19 cellular contexts compared by ENCODE assay signal in the genomic region with DNA sequence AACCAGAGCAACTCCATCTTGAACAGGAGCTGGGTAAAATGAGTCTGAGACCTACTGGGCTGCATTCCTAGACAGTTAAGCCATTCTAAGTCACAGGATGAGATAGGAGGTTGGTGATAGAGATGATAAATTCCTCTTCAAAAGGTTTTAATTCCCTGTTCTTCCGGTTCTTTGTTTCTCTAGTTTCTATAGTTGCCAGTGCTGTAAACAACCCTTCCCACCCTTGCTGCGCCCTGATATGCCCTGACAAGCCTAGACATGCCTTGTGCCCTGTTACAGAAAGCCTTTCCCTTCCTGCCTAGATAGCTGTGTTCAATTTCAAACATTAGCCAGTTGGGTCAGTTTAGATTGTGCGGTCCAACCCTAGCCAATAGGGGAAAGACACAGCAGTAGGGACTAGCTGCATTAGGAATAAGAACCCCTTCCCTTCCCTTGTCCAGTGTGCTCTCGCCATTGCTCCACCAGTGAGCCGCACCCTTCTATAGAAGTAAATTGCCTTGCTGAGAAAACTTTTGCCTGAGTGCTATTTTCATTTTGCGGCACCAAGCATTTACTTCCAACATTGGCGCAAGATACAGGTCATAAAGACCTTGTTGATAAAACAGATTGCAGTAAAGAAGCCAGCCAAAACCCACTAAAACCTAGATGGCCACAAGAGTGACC. TPM values are rescaled to one million over a fixed set of nuclear protein-coding genes. Genes with fewer than 3 reads are reported as not detected.
"Had no signal": no experiment of that assay in that cellular context is flagged by ENCODE, and none has a peak within 500 bp of the region (broad histone marks: within the 10 kb centered on the region; RNA-seq: fewer than 3 reads in every experiment).

No MANE protein-coding gene starts in this region.

- H3K27me3 ChIP-seq: esophagus squamous epithelium, neutrophil, sigmoid colon, spleen had no signal

- H3K27ac ChIP-seq: coronary artery, esophagus squamous epithelium, neutrophil, sigmoid colon had no signal

- DNase-seq: activated B cell treated with CpG ODN at 0.5 μM for 24 hours; activated CD4-positive, alpha-beta T cell treated with anti-CD3 and anti-CD28 coated beads for 48 hours; activated CD8-positive, alpha-beta T cell treated with anti-CD3 and anti-CD28 coated beads for 36 hours; activated naive CD4-positive, alpha-beta T cell treated with anti-CD3 and anti-CD28 coated beads for 36 hours; activated T-cell treated with anti-CD3 and anti-CD28 coated beads, Interleukin-2, amount 50 U/mL, for 24 hours; esophagus squamous epithelium; hippocampal formation; kidney; sigmoid colon; spleen; stimulated activated naive B cell treated with anti-CD40 and anti-IgM and Interleukin-4, amounts not matched to agents 10 μg/mL and 1 μg/mL and 100 μg/mL, for 72 hours had no signal

- H3K4me1 ChIP-seq: esophagus squamous epithelium had no signal

- H3K9me3 ChIP-seq: neutrophil had no signal

- H3K4me3 Mint-ChIP-seq: activated B cell treated with CpG ODN at 0.5 μM for 24 hours; activated CD8-positive, alpha-beta T cell treated with anti-CD3 and anti-CD28 coated beads for 36 hours; activated naive CD4-positive, alpha-beta T cell treated with anti-CD3 and anti-CD28 coated beads for 36 hours; activated T-cell treated with anti-CD3 and anti-CD28 coated beads, Interleukin-2, amount 50 U/mL, for 24 hours; brain; mesothelial cell of epicardium; natural killer cell treated with Interleukin-12 subunit alpha and Interleukin-12 subunit beta and Interleukin-15 and Interleukin-18, amount 100 ng/mL, for 72 hours; stimulated activated naive B cell treated with anti-CD40 and anti-IgM and Interleukin-4, amounts not matched to agents 10 μg/mL and 1 μg/mL and 100 μg/mL, for 72 hours had no signal

- ATAC-seq: activated CD8-positive, alpha-beta T cell treated with anti-CD3 and anti-CD28 coated beads for 36 hours; left lobe of liver; natural killer cell treated with Interleukin-12 subunit alpha and Interleukin-12 subunit beta and Interleukin-15 and Interleukin-18, amount 100 ng/mL, for 72 hours; stimulated activated naive B cell treated with anti-CD40 and anti-IgM and Interleukin-4, amounts not matched to agents 10 μg/mL and 1 μg/mL and 100 μg/mL, for 72 hours had no signal

- H3K27me3 Mint-ChIP-seq: activated B cell treated with CpG ODN at 0.5 μM for 24 hours; activated CD8-positive, alpha-beta T cell treated with anti-CD3 and anti-CD28 coated beads for 36 hours; activated T-cell treated with anti-CD3 and anti-CD28 coated beads, Interleukin-2, amount 50 U/mL, for 24 hours; brain; natural killer cell treated with Interleukin-12 subunit alpha and Interleukin-12 subunit beta and Interleukin-15 and Interleukin-18, amount 100 ng/mL, for 72 hours; stimulated activated naive B cell treated with anti-CD40 and anti-IgM and Interleukin-4, amounts not matched to agents 10 μg/mL and 1 μg/mL and 100 μg/mL, for 72 hours had no signal

- H3K36me3 Mint-ChIP-seq: brain; natural killer cell treated with Interleukin-12 subunit alpha and Interleukin-12 subunit beta and Interleukin-15 and Interleukin-18, amount 100 ng/mL, for 72 hours had no signal

- H3K4me3 ChIP-seq: coronary artery, esophagus squamous epithelium, lung, sigmoid colon, spleen had no signal

- H3K27ac Mint-ChIP-seq: activated B cell treated with CpG ODN at 0.5 μM for 24 hours; activated CD8-positive, alpha-beta T cell treated with anti-CD3 and anti-CD28 coated beads for 36 hours; activated naive CD4-positive, alpha-beta T cell treated with anti-CD3 and anti-CD28 coated beads for 36 hours; activated T-cell treated with anti-CD3 and anti-CD28 coated beads, Interleukin-2, amount 50 U/mL, for 24 hours; mesothelial cell of epicardium; natural killer cell treated with Interleukin-12 subunit alpha and Interleukin-12 subunit beta and Interleukin-15 and Interleukin-18, amount 100 ng/mL, for 72 hours; stimulated activated naive B cell treated with anti-CD40 and anti-IgM and Interleukin-4, amounts not matched to agents 10 μg/mL and 1 μg/mL and 100 μg/mL, for 72 hours had no signal

- H3K36me3 ChIP-seq: esophagus squamous epithelium, neutrophil, sigmoid colon, spleen had no signal

- H3K4me1 Mint-ChIP-seq: mesothelial cell of epicardium had no signal

RNA-seq across cellular contexts. Expression of a gene that starts 52.5 kb away (rescaled TPM):
- total RNA-seq: activated CD8-positive, alpha-beta T cell treated with anti-CD3 and anti-CD28 coated beads for 36 hours; activated naive CD4-positive, alpha-beta T cell treated with anti-CD3 and anti-CD28 coated beads for 36 hours; natural killer cell treated with Interleukin-12 subunit alpha and Interleukin-12 subunit beta and Interleukin-15 and Interleukin-18, amount 100 ng/mL, for 72 hours; T-helper 2 cell treated with Interferon-gamma antibody and Interleukin-4, amounts not matched to agents 100 ng/mL and 5 ng/mL, for 36 hours had no signal
